ENCODE assay signal across 17 cellular contexts in the genomic region with DNA sequence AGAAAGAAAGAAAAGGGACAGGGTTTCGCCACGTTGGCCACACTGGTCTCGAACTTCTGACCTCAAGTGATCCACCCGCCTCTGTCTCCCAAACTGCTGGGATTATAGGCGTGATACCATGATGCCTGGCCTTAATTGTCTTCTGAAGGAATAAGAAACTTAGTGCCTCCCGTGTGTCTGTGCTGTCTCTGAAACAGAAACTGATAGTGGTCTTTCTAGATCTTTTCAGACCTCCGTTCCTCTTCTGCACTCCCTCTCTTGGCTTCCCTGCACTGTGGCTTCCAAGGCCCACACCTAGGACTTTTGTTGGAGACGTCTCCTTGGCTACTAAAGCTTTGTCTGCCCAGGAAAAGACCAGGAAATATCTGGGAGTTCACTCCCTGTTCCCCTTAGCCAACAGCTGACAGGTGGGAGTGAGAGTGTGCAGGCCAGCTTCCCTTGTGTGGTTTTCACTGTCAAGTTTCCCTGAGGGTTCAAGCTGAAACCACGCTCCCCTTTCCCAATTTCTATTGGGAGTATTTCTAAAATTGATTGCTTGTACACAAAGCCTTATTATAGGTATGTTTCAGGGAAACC. TPM values are rescaled to one million over a fixed set of nuclear protein-coding genes. Genes with fewer than 3 reads are reported as not detected.
DNase-seq lines count a peak whose midpoint lies in the region; ATAC-seq and TF ChIP-seq lines count a peak whose summit lies in the region.
"Had no signal": no experiment of that assay in that cellular context is flagged by ENCODE, and none has a peak within 500 bp of the region (broad histone marks: within the 10 kb centered on the region; RNA-seq: fewer than 3 reads in every experiment).

No MANE protein-coding gene starts in this region.

- H3K9ac ChIP-seq in H9 (ENCODE audit: extremely low read depth, insufficient read length, low read length) = no peak overlapping the region

- H3T11ph ChIP-seq in H9 (ENCODE audit: low read length) = no peak overlapping the region

- H2BK120ac ChIP-seq in H9 (ENCODE audit: low read depth, low read length, poor library complexity, severe bottlenecking) = no peak overlapping the region

- no peak overlapping the region for H3K56ac ChIP-seq in H9 (ENCODE audit: insufficient read length, low read depth, low read length)

- no peaks in the 10 kb centered on the region; a peak in 1 of 5 replicates for H3K9me3 Mint-ChIP-seq in H9
- H3K9me3 Mint-ChIP-seq: activated B cell treated with CpG ODN at 0.5 μM for 24 hours; activated T-helper 2 cell treated with anti-CD3 and anti-CD28 coated beads, Interferon-gamma antibody, Interleukin-2, Interleukin-4, amounts not matched to agents 10 μg/mL and 5 μg/mL and 100 μg/mL, durations not matched to agents 14 hours and 24 hours and 36 hours; CD14-positive monocyte had no signal

- no peaks in the 10 kb centered on the region for H3K9me3 ChIP-seq in transverse colon
- no peaks in the 10 kb centered on the region for H3K9me3 ChIP-seq in H9 (ENCODE audit: control insufficient read depth, low read depth, low read length)

- no peak for TF ChIP-seq EP300 in transverse colon (IDR thresholded peaks at IDR 0.05; ENCODE audit: low read depth)

- H3K23me2 ChIP-seq in H9 (ENCODE audit: insufficient read length, low read depth, low read length, poor library complexity, severe bottlenecking) = no peaks in the 10 kb centered on the region

- H4K8ac ChIP-seq in H9 (replicated peaks; ENCODE audit: insufficient read length, low read depth, low read length) = no peak overlapping the region

- in situ Hi-C loops in GM13977 (cut with MboI; ENCODE audit: low pct_unique_long_range_greater_than_20kb, low sequenced_read_pairs, unreplicated experiment) = loop anchor here (25.0 kb wide), 1 partner anchor 368 kb away; no protein-coding TSS in a partner anchor
- in situ Hi-C loops in transverse colon (cut with MboI; ENCODE audit: low pct_ligation_motif_present in 1 of 4, low pct_unique_long_range_greater_than_20kb in 1 of 4, low sequenced_read_pairs in 3 of 4) = loop anchor here in 2 of 4 donors (10.0 to 25.0 kb wide), 2 partner anchors 368 to 370 kb away; no protein-coding TSS in a partner anchor

- H2AK5ac ChIP-seq in H9 (ENCODE audit: insufficient read length, low read length) = no peak overlapping the region

- peaks cover 0 to 1% (median 0%) of the 10 kb centered on the region in 3 experiments; a peak in 1 of 7 replicates for H3K36me3 Mint-ChIP-seq in H9 (ENCODE audit: insufficient read depth in 1 of 3, low read depth in 3 of 3)
- H3K36me3 Mint-ChIP-seq: CD14-positive monocyte had no signal

- H4K5ac ChIP-seq in H9 (ENCODE audit: insufficient read length, low read depth, low read length) = no peak overlapping the region

- no peak overlapping the region for H2BK20ac ChIP-seq in H9 (ENCODE audit: low read depth, low read length, poor library complexity, severe bottlenecking)

- H2BK12ac ChIP-seq in H9 (ENCODE audit: insufficient read length, low read depth, low read length) = no peak overlapping the region

- H2BK5ac ChIP-seq in H9 (ENCODE audit: insufficient read length, low read length) = no peak overlapping the region

- H3K18ac ChIP-seq in H9 (ENCODE audit: insufficient read length, low read depth, low read length) = no peak overlapping the region

- no peak overlapping the region for H3K4me2 ChIP-seq in H9 (ENCODE audit: insufficient read depth, insufficient read length, low read length)

- H2BK15ac ChIP-seq in H9 (ENCODE audit: low read depth, low read length) = no peak overlapping the region

- no peak overlapping the region; a peak in 1 of 7 replicates for H3K27ac Mint-ChIP-seq in H9
- H3K27ac Mint-ChIP-seq: activated B cell treated with CpG ODN at 0.5 μM for 24 hours; activated T-helper 2 cell treated with anti-CD3 and anti-CD28 coated beads, Interferon-gamma antibody, Interleukin-2, Interleukin-4, amounts not matched to agents 10 μg/mL and 5 μg/mL and 100 μg/mL, durations not matched to agents 14 hours and 24 hours and 36 hours; CD14-positive monocyte had no signal

- no peaks in the 10 kb centered on the region for H3K79me1 ChIP-seq in H9 (ENCODE audit: insufficient read depth, low read depth, low read length, poor library complexity, severe bottlenecking)

- no peaks in the 10 kb centered on the region for H3K27me3 Mint-ChIP-seq in H9 (ENCODE audit: low read depth)
- H3K27me3 Mint-ChIP-seq: activated B cell treated with CpG ODN at 0.5 μM for 24 hours had no signal

- intact Hi-C loops in transverse colon (cut with DNase I; ENCODE audit: low total_unique reads) = loop anchor here (2.0 to 5.0 kb wide), 2 partner anchors 38 to 373 kb away; no protein-coding TSS in a partner anchor

- no peak overlapping the region for H3K4me3 Mint-ChIP-seq in H9
- H3K4me3 Mint-ChIP-seq: activated B cell treated with CpG ODN at 0.5 μM for 24 hours, CD14-positive monocyte had no signal

- H3K27me3 ChIP-seq in transverse colon (no peaks in the 10 kb centered on the region), H9 (ENCODE audit: insufficient read depth, low read length) (no peaks in the 10 kb centered on the region)

- no peaks in the 10 kb centered on the region for H4K20me1 ChIP-seq in H9 (ENCODE audit: control insufficient read depth, insufficient read depth, insufficient read length)

- H3K23ac ChIP-seq in H9 (ENCODE audit: insufficient read length, low read depth, low read length) = no peak overlapping the region

- H3K4me3 ChIP-seq in fibroblast of pulmonary artery (replicated peaks; ENCODE audit: low read depth, low read length) (no peak overlapping the region), transverse colon (no peak overlapping the region)
- H3K4me3 ChIP-seq: skin epidermis had no signal

- H3K79me2 ChIP-seq in H9 (ENCODE audit: insufficient read depth, low read length) = no peaks in the 10 kb centered on the region

- H3K4me1 ChIP-seq in transverse colon (no peaks in the 10 kb centered on the region), H9 (ENCODE audit: insufficient read depth, low read length) (no peaks in the 10 kb centered on the region; the same call in 1 of the 2 replicates)

- peaks cover 23 to 25% of the 10 kb centered on the region in 2 experiments for H3K4me1 Mint-ChIP-seq in H9

- no peak overlapping the region for H3K4ac ChIP-seq in H9 (ENCODE audit: low read depth, low read length)

- no peak overlapping the region for H4K91ac ChIP-seq in H9 (ENCODE audit: insufficient read length, low read depth, low read length)

- 50 to 61% methylated on average over 2 to 9 of the region's 9 CpGs for WGBS in transverse colon (ENCODE audit: low coverage in 1 of 2), 2 donors
- no CpG with 5 or more reads among the region's 9 CpGs for WGBS in H9 (ENCODE audit: extremely low coverage, insufficient read length, low lambda C conversion rate)

- ATAC-seq in GM21390 (IDR thresholded peaks at IDR 0.05; ENCODE audit: unreplicated experiment) (peak; percentile 80), HG03469 (IDR thresholded peaks at IDR 0.05; ENCODE audit: unreplicated experiment) (peak; percentile 54)
- ATAC-seq: esophagus mucosa had no signal

- H3K27ac ChIP-seq in transverse colon = no peak overlapping the region
- H3K27ac ChIP-seq in H9 (ENCODE audit: insufficient read length, low read depth, low read length) = no peak overlapping the region
- H3K27ac ChIP-seq: skin epidermis had no signal

- no peak overlapping the region for H2AFZ ChIP-seq in H9 (ENCODE audit: low read length)

- H3K14ac ChIP-seq in H9 (ENCODE audit: insufficient read depth, low read length) = no peak overlapping the region

- no peak for TF ChIP-seq POLR2A in transverse colon (IDR thresholded peaks at IDR 0.05)

- DNase-seq in GM13977 (ENCODE audit: low spot score) (peak; percentile 29), fibroblast of pulmonary artery (ENCODE audit: low read depth) (peak; percentile 54), transverse colon (no peak), H9 (no peak), SKM-1 treated with dmso at 0.1 percent for 144 hours (lab: John Stamatoyannopoulos, UW; ENCODE audit: unreplicated experiment) (no peak), activated T-cell treated with anti-CD3 and anti-CD28 coated beads for 4 hours (no peak)
- DNase-seq: activated B cell treated with CpG ODN at 0.5 μM for 24 hours, NCI-H2227 treated with DMSO at 0.1 percent for 48 hours, SHP77 had no signal

- TF ChIP-seq CTCF in GM13977 (IDR thresholded peaks at IDR 0.05; ENCODE audit: extremely low read depth, insufficient read depth, missing control alignments) (no peak), fibroblast of pulmonary artery (IDR thresholded peaks at IDR 0.05; ENCODE audit: low read length, missing control alignments) (no peak), transverse colon (IDR thresholded peaks at IDR 0.05) (no peak), H9 (conservative IDR thresholded peaks at IDR 0.05) (no peak)

- H3K36me3 ChIP-seq in transverse colon = no peaks in the 10 kb centered on the region

RNA-seq across cellular contexts. Expression of a gene that starts 10.1 kb away (rescaled TPM):
- under 1 TPM in 1 of 4 donors, not detected in 3; 0.14 TPM for total RNA-seq in transverse colon
- total RNA-seq in H9 (2021) = not detected in 2 replicates
- total RNA-seq: activated T-helper 2 cell treated with anti-CD3 and anti-CD28 coated beads, Interferon-gamma antibody, Interleukin-2, Interleukin-4, amounts not matched to agents 10 μg/mL and 5 μg/mL and 100 μg/mL, durations not matched to agents 14 hours and 24 hours and 36 hours; bronchial epithelial cell; urinary bladder had no signal

RNA-seq across cellular contexts. Expression of a gene that starts 19.1 kb away (rescaled TPM):
- total RNA-seq in transverse colon = 10 to 100 TPM; 10.1 to 28.3 (median 19.0) TPM
- 98.8 and 107 TPM in 2 replicates for total RNA-seq in H9 (2021)

Comparison
In these comparisons a context has a peak if more than half of its experiments do, and no peak if none do; other contexts are left out.
1. DNase-seq: peak in GM13977 (single experiment) and fibroblast of pulmonary artery (single experiment); none in transverse colon (single experiment), H9 (single experiment), SKM-1 treated with dmso at 0.1 percent for 144 hours (single experiment) and activated T-cell treated with anti-CD3 and anti-CD28 coated beads for 4 hours (single experiment).